1 cellular context compared by ENCODE assay signal in genomic region chr3:46566040-46566631, GRCh38.
TF ChIP-seq lines count a peak whose summit lies in the region.

Gene LRRC2 (minus strand): TSS chr3:46566302. CDS start chr3:46551591, 14,711 bp downstream.

TF ChIP-seq in HepG2, 621 proteins besides CTCF, POLR2A, EP300 and RAD21 (continued from another document and continues in another):
- peak; percentile 96 for TF ChIP-seq FOXP4 (CRISPR knock-in tag; IDR thresholded peaks at IDR 0.05)
- TF ChIP-seq ZNF687 (CRISPR knock-in tag; IDR thresholded peaks at IDR 0.05), result peak; percentile 75
- TF ChIP-seq ZNF770 (CRISPR knock-in tag; IDR thresholded peaks at IDR 0.05), result 0 out of 2 replicates have a peak, but pooled peaks have one; percentile 8
- 0 out of 2 replicates have a peak, but pooled peaks have one; percentile 19 for TF ChIP-seq POGZ (CRISPR knock-in tag; IDR thresholded peaks at IDR 0.05)
- TF ChIP-seq ZNF317 (CRISPR knock-in tag; IDR thresholded peaks at IDR 0.05), result 0 out of 2 replicates have a peak, but pooled peaks have one; percentile 30
- no peak; the same call in 1 of the 2 replicates for TF ChIP-seq PAXIP1 (CRISPR knock-in tag; conservative IDR thresholded peaks at IDR 0.05)
- no peak for TF ChIP-seq ZNF557 (CRISPR knock-in tag; IDR thresholded peaks at IDR 0.05)
- TF ChIP-seq TBX2 (CRISPR knock-in tag; IDR thresholded peaks at IDR 0.05; ENCODE audit: borderline replicate concordance), result 0 out of 2 replicates have a peak, but pooled peaks have one; percentile 19
- TF ChIP-seq ZNF800 (CRISPR knock-in tag; IDR thresholded peaks at IDR 0.05), result peak; percentile 52
- TF ChIP-seq THAP9 (CRISPR knock-in tag; IDR thresholded peaks at IDR 0.05; ENCODE audit: borderline replicate concordance), result peak; percentile 44; the same call in 1 of the 2 replicates
- TF ChIP-seq MED1 (CRISPR knock-in tag; IDR thresholded peaks at IDR 0.05), result peak; percentile 34; the same call in 1 of the 2 replicates
- TF ChIP-seq ZNF776 (CRISPR knock-in tag; IDR thresholded peaks at IDR 0.05), result no peak
- TF ChIP-seq SOX6 (IDR thresholded peaks at IDR 0.05), result no peak
- peak; percentile 48 for TF ChIP-seq SOX6 (CRISPR knock-in tag; IDR thresholded peaks at IDR 0.05)
- no peak for TF ChIP-seq MLLT10 (CRISPR knock-in tag; IDR thresholded peaks at IDR 0.05)
- peak; percentile 79; the same call in 1 of the 2 replicates for TF ChIP-seq KDM5B (CRISPR knock-in tag; IDR thresholded peaks at IDR 0.05; ENCODE audit: borderline replicate concordance)
- TF ChIP-seq ARID4A (CRISPR knock-in tag; IDR thresholded peaks at IDR 0.05; ENCODE audit: borderline replicate concordance), result peak; percentile 33; the same call in 1 of the 2 replicates
- TF ChIP-seq ZFP91 (CRISPR knock-in tag; IDR thresholded peaks at IDR 0.05; ENCODE audit: borderline replicate concordance), result peak; percentile 77; the same call in 1 of the 2 replicates
- no peak for TF ChIP-seq ARNT2 (CRISPR knock-in tag; IDR thresholded peaks at IDR 0.05; ENCODE audit: low read depth)
- 0 out of 2 replicates have a peak, but pooled peaks have one; percentile 36 for TF ChIP-seq CBFB (CRISPR knock-in tag; IDR thresholded peaks at IDR 0.05)
- no peak for TF ChIP-seq U2AF2 (IDR thresholded peaks at IDR 0.05; ENCODE audit: low read depth, low read length)
- TF ChIP-seq ZNF547 (CRISPR knock-in tag; IDR thresholded peaks at IDR 0.05), result no peak
- TF ChIP-seq CEBPB (IDR thresholded peaks at IDR 0.05; ENCODE audit: borderline replicate concordance, low read depth, low read length), result no peak
- no peak for TF ChIP-seq ZSCAN12 (CRISPR knock-in tag; IDR thresholded peaks at IDR 0.05)
- peak; percentile 41; the same call in 1 of the 2 replicates for TF ChIP-seq ZNF503 (CRISPR knock-in tag; IDR thresholded peaks at IDR 0.05)
